In genomic region chr4:107153956-107154355, GRCh38 we compare ENCODE assay signal across 2 cellular contexts.
TF ChIP-seq lines count a peak whose summit lies in the region.

No MANE protein-coding gene starts in this region.

TF ChIP-seq in endothelial cell of umbilical vein, 7 proteins besides CTCF, POLR2A, EP300 and RAD21 (continued from another document):
- TF ChIP-seq JUN (IDR thresholded peaks at IDR 0.05; ENCODE audit: borderline replicate concordance, insufficient read depth, insufficient read length, low read depth) (no peak), FOS (IDR thresholded peaks at IDR 0.05; ENCODE audit: borderline replicate concordance, insufficient read depth, low read length) (no peak), GATA2 (IDR thresholded peaks at IDR 0.05; ENCODE audit: insufficient read depth, insufficient read length, low read depth, low read length) (no peak), MYC (IDR thresholded peaks at IDR 0.05; ENCODE audit: low read depth, low read length) (no peak), MAX (IDR thresholded peaks at IDR 0.05; ENCODE audit: insufficient read depth, insufficient read length) (no peak), POLR2AphosphoS5 (IDR thresholded peaks at IDR 0.05; ENCODE audit: insufficient read depth, low read depth, low read length) (no peak)

TF ChIP-seq in HepG2, 621 proteins besides CTCF, POLR2A, EP300 and RAD21:
- TF ChIP-seq SOX6 (IDR thresholded peaks at IDR 0.05) (no peak), SOX6 (CRISPR knock-in tag; IDR thresholded peaks at IDR 0.05) (no peak), NFYB (CRISPR knock-in tag; IDR thresholded peaks at IDR 0.05) (no peak), TFAP4 (IDR thresholded peaks at IDR 0.05; ENCODE audit: borderline replicate concordance, low read depth) (no peak), PHF5A (CRISPR knock-in tag; IDR thresholded peaks at IDR 0.05; ENCODE audit: low read depth, unreplicated experiment) (no peak), ZNF746 (CRISPR knock-in tag; IDR thresholded peaks at IDR 0.05) (no peak), ZBTB3 (CRISPR knock-in tag; IDR thresholded peaks at IDR 0.05; ENCODE audit: borderline replicate concordance, low read depth) (no peak), CC2D1A (CRISPR knock-in tag; IDR thresholded peaks at IDR 0.05) (no peak), ZNF564 (CRISPR knock-in tag; IDR thresholded peaks at IDR 0.05) (no peak), ZNF547 (CRISPR knock-in tag; IDR thresholded peaks at IDR 0.05) (no peak), KDM5B (CRISPR knock-in tag; IDR thresholded peaks at IDR 0.05; ENCODE audit: borderline replicate concordance) (no peak)
